In genomic region chr11:503179-503981, GRCh38 we compare ENCODE assay signal across 7 cellular contexts. TPM values are rescaled to one million over a fixed set of nuclear protein-coding genes. Genes with fewer than 3 reads are reported as not detected.
DNase-seq lines count a peak whose midpoint lies in the region; ATAC-seq and TF ChIP-seq lines count a peak whose summit lies in the region.
"Had no signal": no experiment of that assay in that cellular context is flagged by ENCODE, and none has a peak within 500 bp of the region (broad histone marks: within the 10 kb centered on the region; RNA-seq: fewer than 3 reads in every experiment).

No MANE protein-coding gene starts in this region.

- H3K27me3 ChIP-seq in BJ (ENCODE audit: control insufficient read depth, insufficient read depth, low read length): no peaks in the 10 kb centered on the region
- no peaks in the 10 kb centered on the region for H3K27me3 ChIP-seq in uterus

- H3K4me1 ChIP-seq in uterus: peaks cover 0 to 20% of the 10 kb centered on the region in 2 donors

- no peak for ATAC-seq in left ventricle myocardium superior
- ATAC-seq in activated naive CD4-positive, alpha-beta T cell treated with anti-CD3 and anti-CD28 coated beads, Interleukin-2, amount 50 U/mL, for 72 hours: no peak

- intact Hi-C loops in left ventricle myocardium superior (cut with micrococcal nuclease) (no loop called here), uterus (cut with DNase I; ENCODE audit: low total_unique reads) (no loop called here)

- no peaks in the 10 kb centered on the region for H3K9me3 Mint-ChIP-seq in activated naive CD4-positive, alpha-beta T cell treated with anti-CD3 and anti-CD28 coated beads, Interleukin-2, amount 50 U/mL, for 72 hours
- H3K9me3 Mint-ChIP-seq: nephron had no signal

- H3K27ac ChIP-seq in uterus: peak overlapping the region; percentile 65 to 73

- CTCF ChIA-PET in BJ (lab: Yijun Ruan, JAX): interaction anchor here (0.6 to 1.0 kb wide), 3 partner anchors 15 to 34 kb away, joined by 3 read pairs; no protein-coding TSS in a partner anchor

- peaks cover 34% of the 10 kb centered on the region for H3K36me3 ChIP-seq in BJ (ENCODE audit: control insufficient read depth, insufficient read depth, low read length)
- H3K36me3 ChIP-seq in uterus: no peaks in the 10 kb centered on the region

- DNase-seq in BJ (ENCODE audit: low read depth) (no peak), SKM-1 (lab: John Stamatoyannopoulos, UW; ENCODE audit: unreplicated experiment) (peak; percentile 41), left ventricle myocardium superior (peak; percentile 74), uterus (peak; percentile 44 to 47), COLO829 (ENCODE audit: low spot score) (no peak)
- no peak for DNase-seq in activated naive CD4-positive, alpha-beta T cell treated with anti-CD3 and anti-CD28 coated beads, Interleukin-2, amount 50 U/mL, for 72 hours (ENCODE audit: low spot score in 2 of 2)

- H3K27ac Mint-ChIP-seq in activated naive CD4-positive, alpha-beta T cell treated with anti-CD3 and anti-CD28 coated beads, Interleukin-2, amount 50 U/mL, for 72 hours: no peak overlapping the region
- H3K27ac Mint-ChIP-seq: nephron had no signal

- peak overlapping the region; percentile 53 for H3K4me3 ChIP-seq in BJ (ENCODE audit: low read depth, low read length)
- H3K4me3 ChIP-seq in uterus: peak overlapping the region; percentile 37 to 52

- TF ChIP-seq POLR2A in uterus (IDR thresholded peaks at IDR 0.05): no peak

- H3K9me3 ChIP-seq in uterus: no peaks in the 10 kb centered on the region

- TF ChIP-seq CTCF in BJ (IDR thresholded peaks at IDR 0.05; ENCODE audit: insufficient read depth, low read depth, low read length) (no peak), uterus (IDR thresholded peaks at IDR 0.05) (no peak)

- POLR2A ChIA-PET in BJ (lab: Charles Lee): no interaction called here

- H3K36me3 Mint-ChIP-seq in activated naive CD4-positive, alpha-beta T cell treated with anti-CD3 and anti-CD28 coated beads, Interleukin-2, amount 50 U/mL, for 72 hours: peaks cover 9 to 11% of the 10 kb centered on the region in 2 donors

RNA-seq across cellular contexts. Expression of gene RNH1, which starts 3.7 kb away (rescaled TPM):
- 139 and 260 TPM in 2 replicates for polyA plus RNA-seq in BJ (2011; rRNA removed)
- polyA minus RNA-seq in BJ (2011; rRNA and poly(A)+ RNA removed): 91.7 and 117 TPM in 2 replicates
- total RNA-seq in left ventricle myocardium superior (171 TPM), uterus (100 to 1,000 TPM; 111 to 175 (median 142) TPM)
- 10 to 100 TPM; 90.9 to 98.0 TPM for total RNA-seq in activated naive CD4-positive, alpha-beta T cell treated with anti-CD3 and anti-CD28 coated beads, Interleukin-2, amount 50 U/mL, for 72 hours

RNA-seq across cellular contexts. Expression of gene HRAS, which starts 32.0 kb away (rescaled TPM):
- polyA plus RNA-seq in BJ (2011; rRNA removed): 50.3 and 90.4 TPM in 2 replicates
- polyA minus RNA-seq in BJ (2011; rRNA and poly(A)+ RNA removed): 49.1 and 69.2 TPM in 2 replicates
- total RNA-seq in left ventricle myocardium superior: 67.1 TPM
- 10 to 100 TPM in 3 of 4 donors, 1 to 10 TPM in 1; 5.4 to 37.6 (median 23.8) TPM for total RNA-seq in uterus
- total RNA-seq in activated naive CD4-positive, alpha-beta T cell treated with anti-CD3 and anti-CD28 coated beads, Interleukin-2, amount 50 U/mL, for 72 hours: 10 to 100 TPM; 29.9 to 38.6 TPM

RNA-seq across cellular contexts. Expression of gene LRRC56, which starts 33.9 kb away (rescaled TPM):
- 0.92 and 1.5 TPM in 2 replicates for polyA plus RNA-seq in BJ (2011; rRNA removed)
- 0.31 and 0.71 TPM in 2 replicates for polyA minus RNA-seq in BJ (2011; rRNA and poly(A)+ RNA removed)
- 0.22 TPM for total RNA-seq in left ventricle myocardium superior
- total RNA-seq in uterus: 1 to 10 TPM in 2 of 4 donors, not detected in 2; 1.7 to 1.9 TPM
- 1 to 10 TPM; 1.7 to 2.8 TPM for total RNA-seq in activated naive CD4-positive, alpha-beta T cell treated with anti-CD3 and anti-CD28 coated beads, Interleukin-2, amount 50 U/mL, for 72 hours

RNA-seq across cellular contexts. Expression of gene PTDSS2, which starts 53.3 kb away (rescaled TPM):
- 18.1 and 25.8 TPM in 2 replicates for polyA plus RNA-seq in BJ (2011; rRNA removed)
- polyA minus RNA-seq in BJ (2011; rRNA and poly(A)+ RNA removed): 17.6 and 25.5 TPM in 2 replicates
- total RNA-seq in left ventricle myocardium superior (31.8 TPM), uterus (10 to 100 TPM; 20.7 to 43.7 (median 22.8) TPM)
- total RNA-seq in activated naive CD4-positive, alpha-beta T cell treated with anti-CD3 and anti-CD28 coated beads, Interleukin-2, amount 50 U/mL, for 72 hours: 10 to 100 TPM; 23.6 to 23.8 TPM

RNA-seq across cellular contexts. Expression of gene LMNTD2, which starts 57.2 kb away (rescaled TPM):
- polyA plus RNA-seq in BJ (2011; rRNA removed): 1.6 and 2.5 TPM in 2 replicates
- polyA minus RNA-seq in BJ (2011; rRNA and poly(A)+ RNA removed): 0.66 and 0.77 TPM in 2 replicates
- total RNA-seq in left ventricle myocardium superior (0.20 TPM), uterus (1 to 10 TPM in 1 of 4 donors, under 1 TPM in 2, not detected in 1; 0.14 to 2.2 (median 0.51) TPM)
- total RNA-seq in activated naive CD4-positive, alpha-beta T cell treated with anti-CD3 and anti-CD28 coated beads, Interleukin-2, amount 50 U/mL, for 72 hours: 1 to 10 TPM; 5.1 to 5.8 TPM

Comparison
In these comparisons a context has a peak if more than half of its experiments do, and no peak if none do; other contexts are left out.
1. DNase-seq: peak in SKM-1 (single experiment), left ventricle myocardium superior (single experiment) and uterus (2 of 2); none in BJ (single experiment), COLO829 (single experiment) and activated naive CD4-positive, alpha-beta T cell treated with anti-CD3 and anti-CD28 coated beads, Interleukin-2, amount 50 U/mL, for 72 hours (0 of 2).